ENCODE assay signal across 15 cellular contexts in genomic region chr6:134821397-134821796, GRCh38.
A peak's percentile ranks its signal among the peaks of the same experiment; 100 is the strongest.
DNase-seq lines count a peak whose midpoint lies in the region; ATAC-seq and TF ChIP-seq lines count a peak whose summit lies in the region.
"Had no signal": no experiment of that assay in that cellular context is flagged by ENCODE, and none has a peak within 500 bp of the region (broad histone marks: within the 10 kb centered on the region; RNA-seq: fewer than 3 reads in every experiment).

No MANE protein-coding gene starts in this region.

- no peak overlapping the region for H3K4me3 ChIP-seq in A673 (ENCODE audit: low read depth, low read length, poor library complexity, severe bottlenecking)

- H3K4me3 Mint-ChIP-seq in dendritic cell treated with granulocyte-macrophage colony-stimulating factor and Interleukin-4, amounts not matched to agents 40 ng/mL and 50 ng/mL, for 4 days = no peak overlapping the region
- H3K4me3 Mint-ChIP-seq in nephron = no peak overlapping the region
- H3K4me3 Mint-ChIP-seq: B cell; CD4-positive, CD25-positive, alpha-beta regulatory T cell had no signal

- H3K27me3 ChIP-seq in A673 (replicated peaks; ENCODE audit: insufficient read depth, low read depth, low read length, poor library complexity) = no peaks in the 10 kb centered on the region

- TF ChIP-seq CTCF in A673 (conservative IDR thresholded peaks at IDR 0.05; ENCODE audit: low read depth, low read length) (no peak), nephron (IDR thresholded peaks at IDR 0.05; ENCODE audit: unreplicated experiment in 3 of 3) (no peak)

- H3K9me3 Mint-ChIP-seq in dendritic cell treated with granulocyte-macrophage colony-stimulating factor and Interleukin-4, amounts not matched to agents 40 ng/mL and 50 ng/mL, for 4 days = peaks cover 9% of the 10 kb centered on the region
- peaks cover 13% of the 10 kb centered on the region for H3K9me3 Mint-ChIP-seq in nephron
- H3K9me3 Mint-ChIP-seq: CD4-positive, CD25-positive, alpha-beta regulatory T cell had no signal

- CTCF ChIA-PET in A673 (lab: Charles Lee) = no interaction called here

- H3K27ac ChIP-seq in A673 (ENCODE audit: low read depth, low read length, poor library complexity, severe bottlenecking) = no peak overlapping the region

- no TSS peak for BruUV-seq in A673 (replicated peaks; lab: Mats Ljungman, UMichigan)

- peaks cover 12% of the 10 kb centered on the region for H3K4me1 Mint-ChIP-seq in dendritic cell treated with granulocyte-macrophage colony-stimulating factor and Interleukin-4, amounts not matched to agents 40 ng/mL and 50 ng/mL, for 4 days (ENCODE audit: low read depth)
- peaks cover 26% of the 10 kb centered on the region for H3K4me1 Mint-ChIP-seq in nephron
- H3K4me1 Mint-ChIP-seq: B cell had no signal

- H3K27me3 Mint-ChIP-seq in dendritic cell treated with granulocyte-macrophage colony-stimulating factor and Interleukin-4, amounts not matched to agents 40 ng/mL and 50 ng/mL, for 4 days = peaks cover 2% of the 10 kb centered on the region
- peaks cover 6% of the 10 kb centered on the region for H3K27me3 Mint-ChIP-seq in nephron (ENCODE audit: low read depth)

- H3K36me3 Mint-ChIP-seq in dendritic cell treated with granulocyte-macrophage colony-stimulating factor and Interleukin-4, amounts not matched to agents 40 ng/mL and 50 ng/mL, for 4 days (ENCODE audit: low read depth) = peaks cover 11% of the 10 kb centered on the region
- H3K36me3 Mint-ChIP-seq in nephron (ENCODE audit: low read depth) = peaks cover 3% of the 10 kb centered on the region
- H3K36me3 Mint-ChIP-seq: CD4-positive, CD25-positive, alpha-beta regulatory T cell had no signal

- DNase-seq in A673 (ENCODE audit: low spot score) = peak; percentile 81
- DNase-seq in NCI-H146 (lab: John Stamatoyannopoulos, UW) = peak; percentile 89
- DNase-seq in left ventricle myocardium superior = no peak
- DNase-seq in KG1 (lab: John Stamatoyannopoulos, UW) = no peak
- no peak for DNase-seq in DMS53 (lab: John Stamatoyannopoulos, UW)
- DNase-seq in NCI-H187 (lab: John Stamatoyannopoulos, UW) = no peak
- DNase-seq: CD4-positive, CD25-positive, alpha-beta regulatory T cell; Kasumi-1; NCI-H1105 treated with DMSO at 0.1 percent for 48 hours; NCI-H1930; NCI-H2171; NCI-H510A had no signal

- POLR2A ChIA-PET in A673 (lab: Charles Lee; ENCODE audit: low non-redundant PET) = no interaction called here

- intact Hi-C loops in A673 (cut with micrococcal nuclease; ENCODE audit: unreplicated experiment) (loop anchor here (5.0 to 10.0 kb wide), 5 partner anchors 147 to 709 kb away; no protein-coding TSS in a partner anchor), left ventricle myocardium superior (cut with micrococcal nuclease) (loop anchor here (5.0 kb wide), 2 partner anchors 649 to 664 kb away; no protein-coding TSS in a partner anchor)
- intact Hi-C loops in dendritic cell treated with granulocyte-macrophage colony-stimulating factor and Interleukin-4, amounts not matched to agents 40 ng/mL and 50 ng/mL, for 4 days (cut with micrococcal nuclease) = no loop called here

- H3K27ac Mint-ChIP-seq in dendritic cell treated with granulocyte-macrophage colony-stimulating factor and Interleukin-4, amounts not matched to agents 40 ng/mL and 50 ng/mL, for 4 days = peak overlapping the region; percentile 16
- H3K27ac Mint-ChIP-seq in nephron = peak overlapping the region in 2 of 3 experiments; percentile 32 to 40
- H3K27ac Mint-ChIP-seq: B cell; CD4-positive, CD25-positive, alpha-beta regulatory T cell had no signal

- H3K9me3 ChIP-seq in A673 (ENCODE audit: low read depth, low read length, poor library complexity, severe bottlenecking) = no peaks in the 10 kb centered on the region

- no peak for ATAC-seq in left ventricle myocardium superior

- H3K4me1 ChIP-seq in A673 (ENCODE audit: insufficient read depth, low read length, poor library complexity, severe bottlenecking) = peaks cover 20% of the 10 kb centered on the region

- H3K36me3 ChIP-seq in A673 (ENCODE audit: insufficient read depth, low read length, poor library complexity, severe bottlenecking) = no peaks in the 10 kb centered on the region

Comparison
In these comparisons a context has a peak if more than half of its experiments do, and no peak if none do; other contexts are left out.
1. DNase-seq: peak in A673 (single experiment) and NCI-H146 (single experiment); none in left ventricle myocardium superior (single experiment), KG1 (single experiment), DMS53 (single experiment) and NCI-H187 (0 of 2).